Comparison of ENCODE assay signal across 1 cellular context in the genomic region with DNA sequence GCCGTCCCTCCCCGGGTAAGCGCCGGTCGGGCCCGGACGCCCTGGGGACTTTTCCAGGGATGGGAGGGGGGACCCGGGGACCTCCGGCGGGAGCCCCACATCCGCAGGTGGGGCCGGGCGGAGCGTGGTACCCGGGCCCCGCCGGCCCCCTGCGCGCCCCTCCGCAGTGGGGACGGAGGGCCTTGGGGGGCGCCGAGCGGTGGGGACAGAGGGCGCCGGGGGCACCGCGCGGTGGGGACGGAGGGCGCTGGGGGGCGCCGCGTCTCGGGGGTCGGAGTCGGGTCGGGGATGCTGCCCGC.
A peak's percentile ranks its signal among the peaks of the same experiment; 100 is the strongest.
TF ChIP-seq lines count a peak whose summit lies in the region.

No MANE protein-coding gene starts in this region.

TF ChIP-seq in H1, 55 proteins besides CTCF, POLR2A, EP300 and RAD21 (continued from another document):
- TF ChIP-seq, protein P1, sequence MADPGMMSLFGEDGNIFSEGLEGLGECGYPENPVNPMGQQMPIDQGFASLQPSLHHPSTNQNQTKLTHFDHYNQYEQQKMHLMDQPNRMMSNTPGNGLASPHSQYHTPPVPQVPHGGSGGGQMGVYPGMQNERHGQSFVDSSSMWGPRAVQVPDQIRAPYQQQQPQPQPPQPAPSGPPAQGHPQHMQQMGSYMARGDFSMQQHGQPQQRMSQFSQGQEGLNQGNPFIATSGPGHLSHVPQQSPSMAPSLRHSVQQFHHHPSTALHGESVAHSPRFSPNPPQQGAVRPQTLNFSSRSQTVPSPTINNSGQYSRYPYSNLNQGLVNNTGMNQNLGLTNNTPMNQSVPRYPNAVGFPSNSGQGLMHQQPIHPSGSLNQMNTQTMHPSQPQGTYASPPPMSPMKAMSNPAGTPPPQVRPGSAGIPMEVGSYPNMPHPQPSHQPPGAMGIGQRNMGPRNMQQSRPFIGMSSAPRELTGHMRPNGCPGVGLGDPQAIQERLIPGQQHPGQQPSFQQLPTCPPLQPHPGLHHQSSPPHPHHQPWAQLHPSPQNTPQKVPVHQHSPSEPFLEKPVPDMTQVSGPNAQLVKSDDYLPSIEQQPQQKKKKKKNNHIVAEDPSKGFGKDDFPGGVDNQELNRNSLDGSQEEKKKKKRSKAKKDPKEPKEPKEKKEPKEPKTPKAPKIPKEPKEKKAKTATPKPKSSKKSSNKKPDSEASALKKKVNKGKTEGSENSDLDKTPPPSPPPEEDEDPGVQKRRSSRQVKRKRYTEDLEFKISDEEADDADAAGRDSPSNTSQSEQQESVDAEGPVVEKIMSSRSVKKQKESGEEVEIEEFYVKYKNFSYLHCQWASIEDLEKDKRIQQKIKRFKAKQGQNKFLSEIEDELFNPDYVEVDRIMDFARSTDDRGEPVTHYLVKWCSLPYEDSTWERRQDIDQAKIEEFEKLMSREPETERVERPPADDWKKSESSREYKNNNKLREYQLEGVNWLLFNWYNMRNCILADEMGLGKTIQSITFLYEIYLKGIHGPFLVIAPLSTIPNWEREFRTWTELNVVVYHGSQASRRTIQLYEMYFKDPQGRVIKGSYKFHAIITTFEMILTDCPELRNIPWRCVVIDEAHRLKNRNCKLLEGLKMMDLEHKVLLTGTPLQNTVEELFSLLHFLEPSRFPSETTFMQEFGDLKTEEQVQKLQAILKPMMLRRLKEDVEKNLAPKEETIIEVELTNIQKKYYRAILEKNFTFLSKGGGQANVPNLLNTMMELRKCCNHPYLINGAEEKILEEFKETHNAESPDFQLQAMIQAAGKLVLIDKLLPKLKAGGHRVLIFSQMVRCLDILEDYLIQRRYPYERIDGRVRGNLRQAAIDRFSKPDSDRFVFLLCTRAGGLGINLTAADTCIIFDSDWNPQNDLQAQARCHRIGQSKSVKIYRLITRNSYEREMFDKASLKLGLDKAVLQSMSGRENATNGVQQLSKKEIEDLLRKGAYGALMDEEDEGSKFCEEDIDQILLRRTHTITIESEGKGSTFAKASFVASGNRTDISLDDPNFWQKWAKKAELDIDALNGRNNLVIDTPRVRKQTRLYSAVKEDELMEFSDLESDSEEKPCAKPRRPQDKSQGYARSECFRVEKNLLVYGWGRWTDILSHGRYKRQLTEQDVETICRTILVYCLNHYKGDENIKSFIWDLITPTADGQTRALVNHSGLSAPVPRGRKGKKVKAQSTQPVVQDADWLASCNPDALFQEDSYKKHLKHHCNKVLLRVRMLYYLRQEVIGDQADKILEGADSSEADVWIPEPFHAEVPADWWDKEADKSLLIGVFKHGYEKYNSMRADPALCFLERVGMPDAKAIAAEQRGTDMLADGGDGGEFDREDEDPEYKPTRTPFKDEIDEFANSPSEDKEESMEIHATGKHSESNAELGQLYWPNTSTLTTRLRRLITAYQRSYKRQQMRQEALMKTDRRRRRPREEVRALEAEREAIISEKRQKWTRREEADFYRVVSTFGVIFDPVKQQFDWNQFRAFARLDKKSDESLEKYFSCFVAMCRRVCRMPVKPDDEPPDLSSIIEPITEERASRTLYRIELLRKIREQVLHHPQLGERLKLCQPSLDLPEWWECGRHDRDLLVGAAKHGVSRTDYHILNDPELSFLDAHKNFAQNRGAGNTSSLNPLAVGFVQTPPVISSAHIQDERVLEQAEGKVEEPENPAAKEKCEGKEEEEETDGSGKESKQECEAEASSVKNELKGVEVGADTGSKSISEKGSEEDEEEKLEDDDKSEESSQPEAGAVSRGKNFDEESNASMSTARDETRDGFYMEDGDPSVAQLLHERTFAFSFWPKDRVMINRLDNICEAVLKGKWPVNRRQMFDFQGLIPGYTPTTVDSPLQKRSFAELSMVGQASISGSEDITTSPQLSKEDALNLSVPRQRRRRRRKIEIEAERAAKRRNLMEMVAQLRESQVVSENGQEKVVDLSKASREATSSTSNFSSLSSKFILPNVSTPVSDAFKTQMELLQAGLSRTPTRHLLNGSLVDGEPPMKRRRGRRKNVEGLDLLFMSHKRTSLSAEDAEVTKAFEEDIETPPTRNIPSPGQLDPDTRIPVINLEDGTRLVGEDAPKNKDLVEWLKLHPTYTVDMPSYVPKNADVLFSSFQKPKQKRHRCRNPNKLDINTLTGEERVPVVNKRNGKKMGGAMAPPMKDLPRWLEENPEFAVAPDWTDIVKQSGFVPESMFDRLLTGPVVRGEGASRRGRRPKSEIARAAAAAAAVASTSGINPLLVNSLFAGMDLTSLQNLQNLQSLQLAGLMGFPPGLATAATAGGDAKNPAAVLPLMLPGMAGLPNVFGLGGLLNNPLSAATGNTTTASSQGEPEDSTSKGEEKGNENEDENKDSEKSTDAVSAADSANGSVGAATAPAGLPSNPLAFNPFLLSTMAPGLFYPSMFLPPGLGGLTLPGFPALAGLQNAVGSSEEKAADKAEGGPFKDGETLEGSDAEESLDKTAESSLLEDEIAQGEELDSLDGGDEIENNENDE (IDR thresholded peaks at IDR 0.05; ENCODE audit: insufficient replicate concordance, low read length), result no peak
- TF ChIP-seq SUZ12 (IDR thresholded peaks at IDR 0.05; ENCODE audit: low read length), result no peak
- peak; percentile 33; the same call in 1 of the 2 replicates for TF ChIP-seq PHF8 (conservative IDR thresholded peaks at IDR 0.05; ENCODE audit: low read depth, low read length)
TF ChIP-seq in H1: peak in this region for 1.
